21 cellular contexts compared by ENCODE assay signal in genomic region chr4:69742596-69742995, GRCh38. TPM values are rescaled to one million over a fixed set of nuclear protein-coding genes. Genes with fewer than 3 reads are reported as not detected.
"Had no signal": no experiment of that assay in that cellular context is flagged by ENCODE, and none has a peak within 500 bp of the region (broad histone marks: within the 10 kb centered on the region; RNA-seq: fewer than 3 reads in every experiment).

No MANE protein-coding gene starts in this region.

- H3K36me3 Mint-ChIP-seq: stimulated activated naive B cell treated with anti-CD40 and anti-IgM and Interleukin-4, amounts not matched to agents 10 μg/mL and 1 μg/mL and 100 μg/mL, for 72 hours had no signal

- H3K27ac ChIP-seq: gastrocnemius medialis, lower lobe of right lung, psoas muscle, sigmoid colon, thoracic aorta, tibial nerve, uterus had no signal

- H3K27ac Mint-ChIP-seq: natural killer cell; stimulated activated naive B cell treated with anti-CD40 and anti-IgM and Interleukin-4, amounts not matched to agents 10 μg/mL and 1 μg/mL and 100 μg/mL, for 72 hours; stimulated activated naive CD8-positive, alpha-beta T cell treated with anti-CD3 and anti-CD28 coated beads, Interleukin-15, Interleukin-2, amounts not matched to agents 100 ng/mL and 50 ng/mL, for 24 hours had no signal

- H3K36me3 ChIP-seq: gastrocnemius medialis, lower lobe of right lung, sigmoid colon, thoracic aorta, tibial nerve, upper lobe of left lung, uterus had no signal

- H3K4me3 Mint-ChIP-seq: central memory CD8-positive, alpha-beta T cell; natural killer cell; stimulated activated naive B cell treated with anti-CD40 and anti-IgM and Interleukin-4, amounts not matched to agents 10 μg/mL and 1 μg/mL and 100 μg/mL, for 72 hours; stimulated activated naive CD8-positive, alpha-beta T cell treated with anti-CD3 and anti-CD28 coated beads, Interleukin-15, Interleukin-2, amounts not matched to agents 100 ng/mL and 50 ng/mL, for 24 hours had no signal

- H3K4me1 ChIP-seq: gastrocnemius medialis, lower lobe of right lung, psoas muscle, sigmoid colon, tibial nerve, upper lobe of left lung, uterus had no signal

- ATAC-seq: gastrocnemius medialis; left lung; natural killer cell; psoas muscle; right cardiac atrium; stimulated activated naive B cell treated with anti-CD40 and anti-IgM and Interleukin-4, amounts not matched to agents 10 μg/mL and 1 μg/mL and 100 μg/mL, for 72 hours had no signal

- H3K27me3 Mint-ChIP-seq: central memory CD8-positive, alpha-beta T cell; stimulated activated naive B cell treated with anti-CD40 and anti-IgM and Interleukin-4, amounts not matched to agents 10 μg/mL and 1 μg/mL and 100 μg/mL, for 72 hours; stimulated activated naive CD8-positive, alpha-beta T cell treated with anti-CD3 and anti-CD28 coated beads, Interleukin-15, Interleukin-2, amounts not matched to agents 100 ng/mL and 50 ng/mL, for 24 hours had no signal

- H3K9me3 ChIP-seq: gastrocnemius medialis, psoas muscle, sigmoid colon, upper lobe of left lung, uterus had no signal

- H3K27me3 ChIP-seq: gastrocnemius medialis, left lung, sigmoid colon, tibial nerve, upper lobe of left lung, uterus had no signal

- H3K4me3 ChIP-seq: gastrocnemius medialis, left lung, lower lobe of right lung, psoas muscle, sigmoid colon, thoracic aorta, tibial nerve, upper lobe of left lung, uterus had no signal

- H3K4me1 Mint-ChIP-seq: central memory CD8-positive, alpha-beta T cell; stimulated activated naive B cell treated with anti-CD40 and anti-IgM and Interleukin-4, amounts not matched to agents 10 μg/mL and 1 μg/mL and 100 μg/mL, for 72 hours had no signal

- DNase-seq: cortex of kidney; foreskin fibroblast; gastrocnemius medialis; head of caudate nucleus; lower lobe of right lung; natural killer cell; sigmoid colon; stimulated activated naive B cell treated with anti-CD40 and anti-IgM and Interleukin-4, amounts not matched to agents 10 μg/mL and 1 μg/mL and 100 μg/mL, for 72 hours; uterus had no signal

- FAIRE-seq: keratinocyte had no signal

RNA-seq across cellular contexts. Expression of gene SULT1B1, which starts 17.8 kb away (rescaled TPM):
- total RNA-seq: osteoblast, renal cortical epithelial cell had no signal
- polyA plus RNA-seq: neural cell had no signal
